ENCODE assay signal across 21 cellular contexts in genomic region chr21:14975136-14975905, GRCh38.
"Had no signal": no experiment of that assay in that cellular context is flagged by ENCODE, and none has a peak within 500 bp of the region (broad histone marks: within the 10 kb centered on the region; RNA-seq: fewer than 3 reads in every experiment).

No MANE protein-coding gene starts in this region.

- H3K4me2 ChIP-seq: neural progenitor cell, smooth muscle cell had no signal

- ATAC-seq: activated T-helper 17 cell treated with anti-CD3 and anti-CD28 coated beads, Interleukin-2, amount 50 U/mL, for 72 hours; naive thymus-derived CD4-positive, alpha-beta T cell had no signal

- DNase-seq: activated CD4-positive, alpha-beta T cell treated with anti-CD3 and anti-CD28 coated beads for 1 hour; activated CD8-positive, alpha-beta memory T cell treated with anti-CD3 and anti-CD28 coated beads for 24 hours; activated CD8-positive, alpha-beta memory T cell treated with anti-CD3 and anti-CD28 coated beads, Interleukin-2, amount 50 U/mL, for 4 hours; activated naive CD4-positive, alpha-beta T cell treated with Interleukin-2 at 50 U/mL for 16 hours; activated naive CD8-positive, alpha-beta T cell treated with anti-CD3 and anti-CD28 coated beads for 36 hours; activated T-cell treated with anti-CD3 and anti-CD28 coated beads, Interleukin-2, amount 50 U/mL, for 24 hours; effector memory CD4-positive, alpha-beta T cell; foreskin melanocyte; kidney; naive thymus-derived CD4-positive, alpha-beta T cell; posterior cingulate gyrus; sigmoid colon; stimulated activated CD4-positive, alpha-beta T cell treated with anti-CD3 and anti-CD28 coated beads, Interleukin-15, amount 100 ng/mL, for 24 hours; stimulated activated naive CD4-positive, alpha-beta T cell had no signal

- H3K9me3 ChIP-seq: sigmoid colon, thoracic aorta, vagina had no signal

- H3K27me3 ChIP-seq: neural progenitor cell, sigmoid colon, vagina had no signal

- H2AFZ ChIP-seq: neural progenitor cell had no signal

- H3K27ac ChIP-seq: neural progenitor cell, sigmoid colon, thoracic aorta, vagina had no signal

- H3K9me3 Mint-ChIP-seq: activated naive CD8-positive, alpha-beta T cell treated with anti-CD3 and anti-CD28 coated beads for 36 hours; activated T-cell treated with anti-CD3 and anti-CD28 coated beads, Interleukin-2, amount 50 U/mL, for 24 hours; activated T-helper 17 cell treated with anti-CD3 and anti-CD28 coated beads, Interleukin-2, amount 50 U/mL, for 72 hours; naive thymus-derived CD4-positive, alpha-beta T cell; type B pancreatic cell had no signal

- H3K27ac Mint-ChIP-seq: activated naive CD8-positive, alpha-beta T cell treated with anti-CD3 and anti-CD28 coated beads for 36 hours; activated T-cell treated with anti-CD3 and anti-CD28 coated beads, Interleukin-2, amount 50 U/mL, for 24 hours; activated T-helper 17 cell treated with anti-CD3 and anti-CD28 coated beads, Interleukin-2, amount 50 U/mL, for 72 hours; naive thymus-derived CD4-positive, alpha-beta T cell; neural progenitor cell; type B pancreatic cell had no signal

- H3K4me1 Mint-ChIP-seq: neural progenitor cell had no signal

- H3K4me3 Mint-ChIP-seq: activated naive CD8-positive, alpha-beta T cell treated with anti-CD3 and anti-CD28 coated beads for 36 hours; activated T-cell treated with anti-CD3 and anti-CD28 coated beads, Interleukin-2, amount 50 U/mL, for 24 hours; activated T-helper 17 cell treated with anti-CD3 and anti-CD28 coated beads, Interleukin-2, amount 50 U/mL, for 72 hours; naive thymus-derived CD4-positive, alpha-beta T cell; neural progenitor cell; type B pancreatic cell had no signal

- H3K36me3 ChIP-seq: neural progenitor cell, sigmoid colon, thoracic aorta had no signal

- H3K9ac ChIP-seq: neural progenitor cell had no signal

- H3K4me3 ChIP-seq: neural progenitor cell, sigmoid colon, smooth muscle cell, thoracic aorta, vagina had no signal

- H3K4me1 ChIP-seq: neural progenitor cell had no signal

- FAIRE-seq: bronchial epithelial cell had no signal

- H3K27me3 Mint-ChIP-seq: activated naive CD8-positive, alpha-beta T cell treated with anti-CD3 and anti-CD28 coated beads for 36 hours; activated T-cell treated with anti-CD3 and anti-CD28 coated beads, Interleukin-2, amount 50 U/mL, for 24 hours; activated T-helper 17 cell treated with anti-CD3 and anti-CD28 coated beads, Interleukin-2, amount 50 U/mL, for 72 hours; naive thymus-derived CD4-positive, alpha-beta T cell; type B pancreatic cell had no signal
